ENCODE assay signal across 2 cellular contexts in genomic region chr2:240032406-240033329, GRCh38.
TF ChIP-seq lines count a peak whose summit lies in the region.

No MANE protein-coding gene starts in this region.

TF ChIP-seq in HCT116, 20 proteins besides CTCF, POLR2A, EP300 and RAD21:
- TF ChIP-seq ELF1 (IDR thresholded peaks at IDR 0.05; ENCODE audit: borderline replicate concordance, low read depth), result no peak
- TF ChIP-seq YY1 (IDR thresholded peaks at IDR 0.05; ENCODE audit: extremely low read depth, insufficient replicate concordance, low read depth, low read length), result no peak
- no peak for TF ChIP-seq EGR1 (IDR thresholded peaks at IDR 0.05; ENCODE audit: low read depth)
- TF ChIP-seq FOSL1 (IDR thresholded peaks at IDR 0.05; ENCODE audit: low read depth), result no peak
- TF ChIP-seq POLR2AphosphoS5 (IDR thresholded peaks at IDR 0.05; ENCODE audit: low read depth, low read length), result no peak
- TF ChIP-seq ZFX (IDR thresholded peaks at IDR 0.05), result no peak
- TF ChIP-seq SRF (IDR thresholded peaks at IDR 0.05; ENCODE audit: low read depth), result no peak
- TF ChIP-seq SP1 (IDR thresholded peaks at IDR 0.05; ENCODE audit: low read depth), result no peak
- TF ChIP-seq TCF7L2 (IDR thresholded peaks at IDR 0.05; ENCODE audit: borderline replicate concordance, extremely low read depth, insufficient read depth, insufficient read length), result no peak
- no peak for TF ChIP-seq JUND (IDR thresholded peaks at IDR 0.05)
- TF ChIP-seq, protein P1, sequence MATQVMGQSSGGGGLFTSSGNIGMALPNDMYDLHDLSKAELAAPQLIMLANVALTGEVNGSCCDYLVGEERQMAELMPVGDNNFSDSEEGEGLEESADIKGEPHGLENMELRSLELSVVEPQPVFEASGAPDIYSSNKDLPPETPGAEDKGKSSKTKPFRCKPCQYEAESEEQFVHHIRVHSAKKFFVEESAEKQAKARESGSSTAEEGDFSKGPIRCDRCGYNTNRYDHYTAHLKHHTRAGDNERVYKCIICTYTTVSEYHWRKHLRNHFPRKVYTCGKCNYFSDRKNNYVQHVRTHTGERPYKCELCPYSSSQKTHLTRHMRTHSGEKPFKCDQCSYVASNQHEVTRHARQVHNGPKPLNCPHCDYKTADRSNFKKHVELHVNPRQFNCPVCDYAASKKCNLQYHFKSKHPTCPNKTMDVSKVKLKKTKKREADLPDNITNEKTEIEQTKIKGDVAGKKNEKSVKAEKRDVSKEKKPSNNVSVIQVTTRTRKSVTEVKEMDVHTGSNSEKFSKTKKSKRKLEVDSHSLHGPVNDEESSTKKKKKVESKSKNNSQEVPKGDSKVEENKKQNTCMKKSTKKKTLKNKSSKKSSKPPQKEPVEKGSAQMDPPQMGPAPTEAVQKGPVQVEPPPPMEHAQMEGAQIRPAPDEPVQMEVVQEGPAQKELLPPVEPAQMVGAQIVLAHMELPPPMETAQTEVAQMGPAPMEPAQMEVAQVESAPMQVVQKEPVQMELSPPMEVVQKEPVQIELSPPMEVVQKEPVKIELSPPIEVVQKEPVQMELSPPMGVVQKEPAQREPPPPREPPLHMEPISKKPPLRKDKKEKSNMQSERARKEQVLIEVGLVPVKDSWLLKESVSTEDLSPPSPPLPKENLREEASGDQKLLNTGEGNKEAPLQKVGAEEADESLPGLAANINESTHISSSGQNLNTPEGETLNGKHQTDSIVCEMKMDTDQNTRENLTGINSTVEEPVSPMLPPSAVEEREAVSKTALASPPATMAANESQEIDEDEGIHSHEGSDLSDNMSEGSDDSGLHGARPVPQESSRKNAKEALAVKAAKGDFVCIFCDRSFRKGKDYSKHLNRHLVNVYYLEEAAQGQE (IDR thresholded peaks at IDR 0.05; ENCODE audit: low read depth), result no peak

TF ChIP-seq in SK-N-SH, 30 proteins besides CTCF, POLR2A, EP300 and RAD21:
- TF ChIP-seq RCOR1 (IDR thresholded peaks at IDR 0.05; ENCODE audit: low read length), result no peak
- TF ChIP-seq FOXJ3 (CRISPR knock-in tag; IDR thresholded peaks at IDR 0.05), result no peak
- no peak for TF ChIP-seq MEF2A (IDR thresholded peaks at IDR 0.05; ENCODE audit: borderline replicate concordance, low read depth)
- no peak for TF ChIP-seq RFX5 (IDR thresholded peaks at IDR 0.05; ENCODE audit: low read length)
TF ChIP-seq in SK-N-SH: peak in this region for 0.
